In genomic region chr5:15092801-15093200, GRCh38 we compare ENCODE assay signal across 22 cellular contexts.
"Had no signal": no experiment of that assay in that cellular context is flagged by ENCODE, and none has a peak within 500 bp of the region (broad histone marks: within the 10 kb centered on the region; RNA-seq: fewer than 3 reads in every experiment).

No MANE protein-coding gene starts in this region.

- H3K36me3 Mint-ChIP-seq: natural killer cell had no signal

- H3K27ac Mint-ChIP-seq: effector memory CD8-positive, alpha-beta T cell; natural killer cell; stimulated activated naive CD8-positive, alpha-beta T cell treated with anti-CD3 and anti-CD28 coated beads, Interleukin-15, amount 100 ng/mL, for 72 hours had no signal

- ATAC-seq: effector memory CD8-positive, alpha-beta T cell; gastrocnemius medialis; heart left ventricle; left cardiac atrium; left lung; natural killer cell; right lobe of liver; stimulated activated naive CD8-positive, alpha-beta T cell treated with anti-CD3 and anti-CD28 coated beads, Interleukin-15, amount 100 ng/mL, for 72 hours had no signal

- DNase-seq: cerebellar nuclear complex; cortex of kidney; effector memory CD8-positive, alpha-beta T cell; erythroblast; esophagus squamous epithelium; gastrocnemius medialis; heart left ventricle; left cardiac atrium; left lung; mesendoderm; natural killer cell; occipital lobe; ovary; right lobe of liver; stimulated activated CD4-positive, alpha-beta T cell treated with anti-CD3 and anti-CD28 coated beads, Interleukin-12 subunit alpha, Interleukin-12 subunit beta, amount 100 ng/mL, for 4 hours; stimulated activated CD4-positive, alpha-beta T cell treated with anti-CD3 and anti-CD28 coated beads, Interleukin-1b, Interleukin-23, amount 100 ng/mL, for 48 hours; stimulated activated CD4-positive, alpha-beta T cell treated with anti-CD3 and anti-CD28 coated beads, Interleukin-4, amount 100 ng/mL, for 1 hour; stimulated activated CD8-positive, alpha-beta memory T cell treated with anti-CD3 and anti-CD28 coated beads, Interleukin-4, amount 100 ng/mL, for 48 hours; stimulated activated naive CD4-positive, alpha-beta T cell; stimulated activated naive CD8-positive, alpha-beta T cell treated with anti-CD3 and anti-CD28 coated beads, Interleukin-15, amount 100 ng/mL, for 72 hours; thyroid gland; trophoblast cell had no signal

- H3K4me3 Mint-ChIP-seq: effector memory CD8-positive, alpha-beta T cell; natural killer cell; stimulated activated naive CD8-positive, alpha-beta T cell treated with anti-CD3 and anti-CD28 coated beads, Interleukin-15, amount 100 ng/mL, for 72 hours had no signal

- H3K4me1 Mint-ChIP-seq: natural killer cell; stimulated activated naive CD8-positive, alpha-beta T cell treated with anti-CD3 and anti-CD28 coated beads, Interleukin-15, amount 100 ng/mL, for 72 hours had no signal

- H3K27me3 Mint-ChIP-seq: stimulated activated naive CD8-positive, alpha-beta T cell treated with anti-CD3 and anti-CD28 coated beads, Interleukin-15, amount 100 ng/mL, for 72 hours had no signal
